In genomic region chr1:28123461-28123961, GRCh38 we compare ENCODE assay signal across 9 cellular contexts. TPM values are rescaled to one million over a fixed set of nuclear protein-coding genes. Genes with fewer than 3 reads are reported as not detected.
DNase-seq lines count a peak whose midpoint lies in the region; ATAC-seq and TF ChIP-seq lines count a peak whose summit lies in the region.
"Had no signal": no experiment of that assay in that cellular context is flagged by ENCODE, and none has a peak within 500 bp of the region (broad histone marks: within the 10 kb centered on the region; RNA-seq: fewer than 3 reads in every experiment).

No MANE protein-coding gene starts in this region.

- no peak overlapping the region for H3K9ac ChIP-seq in BLaER1

- 0 out of 2 replicates have a peak overlapping the region, but pooled peaks have one; percentile 0 for H3K4me2 ChIP-seq in BLaER1

- TF ChIP-seq CTCF in astrocyte of the spinal cord (IDR thresholded peaks at IDR 0.05; ENCODE audit: low read depth, low read length) (no peak), lower lobe of right lung (IDR thresholded peaks at IDR 0.05) (no peak)

- DNase-seq in MG63 (peak; percentile 20), astrocyte of the spinal cord (ENCODE audit: low read depth, low spot score) (peak; percentile 76), lower lobe of right lung (peak; percentile 48), mesenteric fat pad (ENCODE audit: low spot score) (no peak), NCI-H1092 treated with DMSO at 0.1 percent for 48 hours (lab: John Stamatoyannopoulos, UW) (no peak)
- DNase-seq: cerebellar nuclear complex had no signal

- no peaks in the 10 kb centered on the region for H4K20me1 ChIP-seq in BLaER1

- H3K4me1 ChIP-seq in BLaER1, result peaks cover 31% of the 10 kb centered on the region
- peaks cover 8% of the 10 kb centered on the region for H3K4me1 ChIP-seq in lower lobe of right lung

- in situ Hi-C loops in astrocyte of the spinal cord (cut with HindIII; ENCODE audit: low sequenced_read_pairs), result no loop called here

- ATAC-seq in lower lobe of right lung (peak; percentile 75 to 77), HG02840 (IDR thresholded peaks at IDR 0.05; ENCODE audit: low FRiP score, unreplicated experiment) (no peak), HG02970 (IDR thresholded peaks at IDR 0.05; ENCODE audit: low FRiP score, unreplicated experiment) (no peak)

- no peaks in the 10 kb centered on the region for H3K27me3 ChIP-seq in BLaER1
- no peaks in the 10 kb centered on the region for H3K27me3 ChIP-seq in MG63
- no peaks in the 10 kb centered on the region for H3K27me3 ChIP-seq in lower lobe of right lung (ENCODE audit: low read depth)

- H3K4me3 ChIP-seq in BLaER1, result no peak overlapping the region
- H3K4me3 ChIP-seq in MG63, result no peak overlapping the region
- no peak overlapping the region for H3K4me3 ChIP-seq in astrocyte of the spinal cord (ENCODE audit: low read depth, low read length)
- H3K4me3 ChIP-seq in lower lobe of right lung, result no peak overlapping the region

- no peaks in the 10 kb centered on the region for H3K9me3 ChIP-seq in BLaER1
- H3K9me3 ChIP-seq in MG63, result no peaks in the 10 kb centered on the region
- H3K9me3 ChIP-seq in lower lobe of right lung, result no peaks in the 10 kb centered on the region

- H3K27ac ChIP-seq in BLaER1 (0 out of 2 replicates have a peak overlapping the region, but pooled peaks have one; percentile 13), lower lobe of right lung (peak overlapping the region; percentile 46)

- intact Hi-C loops in lower lobe of right lung (cut with DNase I), result no loop called here

- H3K36me3 ChIP-seq in BLaER1 (no peaks in the 10 kb centered on the region), MG63 (no peaks in the 10 kb centered on the region), lower lobe of right lung (no peaks in the 10 kb centered on the region)

RNA-seq across cellular contexts. Expression of gene EYA3, which starts 35.1 kb away (rescaled TPM):
- 7.2 and 23.1 TPM in 2 replicates for total RNA-seq in MG63 (2014; rRNA removed; shearing (Covaris generic); ENCODE audit: low replicate concordance)
- total RNA-seq in lower lobe of right lung (20.4 TPM), mesenteric fat pad (15.3 TPM)

RNA-seq across cellular contexts. Expression of gene PTAFR, which starts 53.0 kb away (rescaled TPM):
- 0.49 TPM in 1 of 2 replicates, not detected in the other for total RNA-seq in MG63 (2014; rRNA removed; shearing (Covaris generic); ENCODE audit: low replicate concordance)
- 52.8 TPM for total RNA-seq in lower lobe of right lung
- 22.8 TPM for total RNA-seq in mesenteric fat pad

Comparison
In these comparisons a context has a peak if more than half of its experiments do, and no peak if none do; other contexts are left out.
1. DNase-seq: peak in MG63 (single experiment), astrocyte of the spinal cord (single experiment) and lower lobe of right lung (single experiment); none in mesenteric fat pad (single experiment) and NCI-H1092 treated with DMSO at 0.1 percent for 48 hours (single experiment).
2. ATAC-seq: peak in lower lobe of right lung (2 of 2); none in HG02840 (single experiment) and HG02970 (single experiment).
3. RNA of gene PTAFR, which starts 53.0 kb away (total RNA-seq): 52.8 TPM in lower lobe of right lung (single experiment) and 22.8 TPM in mesenteric fat pad (single experiment); 0.49 TPM in MG63; every median in the first group is over 10 times any median in the second.